Comparison of ENCODE assay signal across 1 cellular context in genomic region chr9:111661802-111662491, GRCh38.
TF ChIP-seq lines count a peak whose summit lies in the region.

No MANE protein-coding gene starts in this region.

TF ChIP-seq in HepG2, 621 proteins besides CTCF, POLR2A, EP300 and RAD21 (continued from another document):
- TF ChIP-seq GPBP1L1 (CRISPR knock-in tag; IDR thresholded peaks at IDR 0.05) (no peak), SIX1 (CRISPR knock-in tag; IDR thresholded peaks at IDR 0.05; ENCODE audit: borderline replicate concordance) (no peak)
